ENCODE assay signal across 1 cellular context in genomic region chr19:34134190-34135032, GRCh38.
TF ChIP-seq lines count a peak whose summit lies in the region.

No MANE protein-coding gene starts in this region.

TF ChIP-seq in K562, 482 proteins besides CTCF, POLR2A, EP300 and RAD21 (continued from another document and continues in another):
- TF ChIP-seq FOXP4 (CRISPR knock-in tag; IDR thresholded peaks at IDR 0.05; ENCODE audit: borderline replicate concordance) (no peak; the same call in 1 of the 2 replicates), NFIX (CRISPR knock-in tag; IDR thresholded peaks at IDR 0.05; ENCODE audit: low read depth) (no peak), ZNF124 (CRISPR knock-in tag; IDR thresholded peaks at IDR 0.05) (no peak), SRSF3 (IDR thresholded peaks at IDR 0.05; ENCODE audit: insufficient read depth, low read length) (no peak), DIDO1 (tag; IDR thresholded peaks at IDR 0.05; ENCODE audit: low read depth) (no peak), NFATC3 (IDR thresholded peaks at IDR 0.05) (no peak), ARHGAP35 (IDR thresholded peaks at IDR 0.05; ENCODE audit: partially characterized antibody) (no peak), ZSCAN29 (IDR thresholded peaks at IDR 0.05) (no peak), NFYB (IDR thresholded peaks at IDR 0.05; ENCODE audit: extremely low read depth, insufficient read length) (no peak), POLR3A (IDR thresholded peaks at IDR 0.05; ENCODE audit: borderline replicate concordance, extremely low read depth, insufficient read depth, insufficient read length) (no peak), SP2 (IDR thresholded peaks at IDR 0.05; ENCODE audit: extremely low read depth, low read depth, low read length, poor library complexity, severe bottlenecking) (no peak), ZC3H11A (IDR thresholded peaks at IDR 0.05; ENCODE audit: low read depth, low read length) (no peak), CXXC5 (CRISPR knock-in tag; IDR thresholded peaks at IDR 0.05) (peak; percentile 81), LEF1 (IDR thresholded peaks at IDR 0.05) (no peak), MEIS2 (IDR thresholded peaks at IDR 0.05; ENCODE audit: partially characterized antibody) (peak; percentile 76), ZKSCAN3 (CRISPR knock-in tag; IDR thresholded peaks at IDR 0.05) (no peak), BHLHE40 (IDR thresholded peaks at IDR 0.05; ENCODE audit: low read length) (no peak), ZNF217 (CRISPR knock-in tag; IDR thresholded peaks at IDR 0.05) (no peak), SRSF7 (optimal IDR thresholded peaks at IDR 0.05; ENCODE audit: low read depth, low read length) (no peak), ZNF212 (CRISPR knock-in tag; IDR thresholded peaks at IDR 0.05) (no peak), LCOR (CRISPR knock-in tag; IDR thresholded peaks at IDR 0.05) (peak; percentile 49; the same call in 1 of the 2 replicates), ZNF184 (CRISPR knock-in tag; IDR thresholded peaks at IDR 0.05) (no peak), GTF2B (IDR thresholded peaks at IDR 0.05; ENCODE audit: extremely low read depth, insufficient read length) (peak; percentile 63), ZNF766 (CRISPR knock-in tag; conservative IDR thresholded peaks at IDR 0.05) (no peak), KLF13 (tag; IDR thresholded peaks at IDR 0.05; ENCODE audit: borderline replicate concordance, low read depth) (peak; percentile 70), CREM (IDR thresholded peaks at IDR 0.05; ENCODE audit: low read depth) (0 out of 2 replicates have a peak, but pooled peaks have one; percentile 4), SIRT6 (IDR thresholded peaks at IDR 0.05; ENCODE audit: low read depth, low read length) (no peak), TEAD1 (CRISPR knock-in tag; IDR thresholded peaks at IDR 0.05) (no peak; a peak in 1 of 4 replicates), NR2C2 (CRISPR knock-in tag; IDR thresholded peaks at IDR 0.05) (peak; percentile 43; the same call in 1 of the 2 replicates), NR2C2 (tag; IDR thresholded peaks at IDR 0.05) (peak; percentile 82), ZNF324 (CRISPR knock-in tag; IDR thresholded peaks at IDR 0.05) (no peak), SMARCA5 (IDR thresholded peaks at IDR 0.05) (no peak), OTX1 (CRISPR knock-in tag; IDR thresholded peaks at IDR 0.05) (no peak), TAL1 (IDR thresholded peaks at IDR 0.05) (no peak), ZNF121 (CRISPR knock-in tag; conservative IDR thresholded peaks at IDR 0.05) (no peak), ELF2 (CRISPR knock-in tag; IDR thresholded peaks at IDR 0.05) (no peak), MCM3 (IDR thresholded peaks at IDR 0.05) (no peak), PTBP1 (IDR thresholded peaks at IDR 0.05; ENCODE audit: low read depth, low read length) (no peak), ZNF778 (CRISPR knock-in tag; IDR thresholded peaks at IDR 0.05) (no peak), NR2F6 (CRISPR knock-in tag; IDR thresholded peaks at IDR 0.05) (no peak)
- TF ChIP-seq, protein P1, sequence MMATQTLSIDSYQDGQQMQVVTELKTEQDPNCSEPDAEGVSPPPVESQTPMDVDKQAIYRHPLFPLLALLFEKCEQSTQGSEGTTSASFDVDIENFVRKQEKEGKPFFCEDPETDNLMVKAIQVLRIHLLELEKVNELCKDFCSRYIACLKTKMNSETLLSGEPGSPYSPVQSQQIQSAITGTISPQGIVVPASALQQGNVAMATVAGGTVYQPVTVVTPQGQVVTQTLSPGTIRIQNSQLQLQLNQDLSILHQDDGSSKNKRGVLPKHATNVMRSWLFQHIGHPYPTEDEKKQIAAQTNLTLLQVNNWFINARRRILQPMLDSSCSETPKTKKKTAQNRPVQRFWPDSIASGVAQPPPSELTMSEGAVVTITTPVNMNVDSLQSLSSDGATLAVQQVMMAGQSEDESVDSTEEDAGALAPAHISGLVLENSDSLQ (IDR thresholded peaks at IDR 0.05): no peak
- TF ChIP-seq, protein P2, sequence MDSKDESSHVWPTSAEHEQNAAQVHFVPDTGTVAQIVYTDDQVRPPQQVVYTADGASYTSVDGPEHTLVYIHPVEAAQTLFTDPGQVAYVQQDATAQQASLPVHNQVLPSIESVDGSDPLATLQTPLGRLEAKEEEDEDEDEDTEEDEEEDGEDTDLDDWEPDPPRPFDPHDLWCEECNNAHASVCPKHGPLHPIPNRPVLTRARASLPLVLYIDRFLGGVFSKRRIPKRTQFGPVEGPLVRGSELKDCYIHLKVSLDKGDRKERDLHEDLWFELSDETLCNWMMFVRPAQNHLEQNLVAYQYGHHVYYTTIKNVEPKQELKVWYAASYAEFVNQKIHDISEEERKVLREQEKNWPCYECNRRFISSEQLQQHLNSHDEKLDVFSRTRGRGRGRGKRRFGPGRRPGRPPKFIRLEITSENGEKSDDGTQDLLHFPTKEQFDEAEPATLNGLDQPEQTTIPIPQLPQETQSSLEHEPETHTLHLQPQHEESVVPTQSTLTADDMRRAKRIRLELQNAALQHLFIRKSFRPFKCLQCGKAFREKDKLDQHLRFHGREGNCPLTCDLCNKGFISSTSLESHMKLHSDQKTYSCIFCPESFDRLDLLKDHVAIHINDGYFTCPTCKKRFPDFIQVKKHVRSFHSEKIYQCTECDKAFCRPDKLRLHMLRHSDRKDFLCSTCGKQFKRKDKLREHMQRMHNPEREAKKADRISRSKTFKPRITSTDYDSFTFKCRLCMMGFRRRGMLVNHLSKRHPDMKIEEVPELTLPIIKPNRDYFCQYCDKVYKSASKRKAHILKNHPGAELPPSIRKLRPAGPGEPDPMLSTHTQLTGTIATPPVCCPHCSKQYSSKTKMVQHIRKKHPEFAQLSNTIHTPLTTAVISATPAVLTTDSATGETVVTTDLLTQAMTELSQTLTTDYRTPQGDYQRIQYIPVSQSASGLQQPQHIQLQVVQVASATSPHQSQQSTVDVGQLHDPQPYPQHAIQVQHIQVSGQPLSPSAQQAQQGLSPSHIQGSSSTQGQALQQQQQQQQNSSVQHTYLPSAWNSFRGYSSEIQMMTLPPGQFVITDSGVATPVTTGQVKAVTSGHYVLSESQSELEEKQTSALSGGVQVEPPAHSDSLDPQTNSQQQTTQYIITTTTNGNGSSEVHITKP (IDR thresholded peaks at IDR 0.05; ENCODE audit: partially characterized antibody): peak; percentile 78
- TF ChIP-seq, protein P3, sequence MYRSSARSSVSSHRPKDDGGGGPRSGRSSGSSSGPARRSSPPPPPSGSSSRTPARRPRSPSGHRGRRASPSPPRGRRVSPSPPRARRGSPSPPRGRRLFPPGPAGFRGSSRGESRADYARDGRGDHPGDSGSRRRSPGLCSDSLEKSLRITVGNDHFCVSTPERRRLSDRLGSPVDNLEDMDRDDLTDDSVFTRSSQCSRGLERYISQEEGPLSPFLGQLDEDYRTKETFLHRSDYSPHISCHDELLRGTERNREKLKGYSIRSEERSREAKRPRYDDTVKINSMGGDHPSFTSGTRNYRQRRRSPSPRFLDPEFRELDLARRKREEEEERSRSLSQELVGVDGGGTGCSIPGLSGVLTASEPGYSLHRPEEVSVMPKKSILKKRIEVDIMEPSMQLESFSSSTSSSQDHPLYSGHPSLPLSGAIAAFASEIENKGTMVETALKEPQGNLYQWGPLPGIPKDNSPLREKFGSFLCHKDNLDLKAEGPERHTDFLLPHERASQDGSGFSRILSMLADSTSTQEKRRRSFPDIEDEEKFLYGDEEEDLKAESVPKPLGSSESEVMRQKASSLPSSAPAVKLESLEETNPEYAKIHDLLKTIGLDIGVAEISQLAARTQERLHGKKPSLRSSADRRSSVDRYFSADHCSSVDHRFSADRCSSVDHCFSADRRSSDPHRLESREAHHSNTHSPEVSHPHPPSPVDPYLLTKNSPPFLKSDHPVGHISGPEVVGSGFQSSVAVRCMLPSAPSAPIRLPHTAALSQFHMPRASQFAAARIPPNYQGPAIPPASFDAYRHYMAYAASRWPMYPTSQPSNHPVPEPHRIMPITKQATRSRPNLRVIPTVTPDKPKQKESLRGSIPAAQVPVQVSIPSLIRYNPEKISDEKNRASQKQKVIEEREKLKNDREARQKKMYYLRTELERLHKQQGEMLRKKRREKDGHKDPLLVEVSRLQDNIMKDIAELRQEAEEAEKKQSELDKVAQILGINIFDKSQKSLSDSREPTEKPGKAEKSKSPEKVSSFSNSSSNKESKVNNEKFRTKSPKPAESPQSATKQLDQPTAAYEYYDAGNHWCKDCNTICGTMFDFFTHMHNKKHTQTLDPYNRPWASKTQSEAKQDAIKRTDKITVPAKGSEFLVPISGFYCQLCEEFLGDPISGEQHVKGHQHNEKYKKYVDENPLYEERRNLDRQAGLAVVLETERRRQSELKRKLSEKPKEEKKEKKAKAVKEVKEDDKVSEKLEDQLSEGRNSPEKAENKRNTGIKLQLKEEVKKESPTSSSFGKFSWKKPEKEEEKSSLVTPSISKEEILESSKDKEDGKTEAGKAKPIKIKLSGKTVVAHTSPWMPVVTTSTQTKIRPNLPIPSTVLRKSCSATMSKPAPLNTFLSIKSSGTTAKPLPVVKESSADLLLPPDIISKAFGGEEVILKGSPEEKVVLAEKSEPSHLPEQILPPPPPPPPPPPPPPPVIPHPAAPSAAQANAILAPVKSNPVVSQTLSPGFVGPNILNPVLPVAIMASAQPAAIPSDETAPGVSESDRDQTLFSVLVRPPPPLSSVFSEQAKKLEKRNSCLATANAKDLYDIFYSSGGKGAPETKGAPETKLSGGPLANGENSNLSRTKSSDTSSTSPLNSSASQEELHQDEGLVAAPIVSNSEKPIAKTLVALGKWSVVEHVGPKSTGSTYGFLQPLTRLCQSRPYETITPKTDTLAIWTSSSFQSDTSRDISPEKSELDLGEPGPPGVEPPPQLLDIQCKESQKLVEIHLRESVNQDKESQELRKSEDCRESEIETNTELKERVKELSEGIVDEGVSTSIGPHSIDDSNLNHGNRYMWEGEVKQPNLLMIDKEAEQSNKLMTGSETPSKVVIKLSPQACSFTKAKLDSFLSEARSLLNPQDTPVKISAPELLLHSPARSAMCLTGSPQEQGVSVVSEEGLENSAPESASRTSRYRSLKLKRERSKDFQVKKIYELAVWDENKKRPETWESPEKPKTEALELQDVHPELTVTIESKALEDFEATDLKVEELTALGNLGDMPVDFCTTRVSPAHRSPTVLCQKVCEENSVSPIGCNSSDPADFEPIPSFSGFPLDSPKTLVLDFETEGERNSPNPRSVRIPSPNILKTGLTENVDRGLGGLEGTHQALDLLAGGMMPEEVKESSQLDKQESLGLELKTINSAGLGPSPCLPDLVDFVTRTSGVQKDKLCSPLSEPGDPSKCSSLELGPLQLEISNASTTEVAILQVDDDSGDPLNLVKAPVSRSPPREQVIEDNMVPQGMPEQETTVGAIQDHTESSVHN (IDR thresholded peaks at IDR 0.05; ENCODE audit: borderline replicate concordance in 1 of 2, low read depth in 1 of 2): no peak
- TF ChIP-seq, protein P4, sequence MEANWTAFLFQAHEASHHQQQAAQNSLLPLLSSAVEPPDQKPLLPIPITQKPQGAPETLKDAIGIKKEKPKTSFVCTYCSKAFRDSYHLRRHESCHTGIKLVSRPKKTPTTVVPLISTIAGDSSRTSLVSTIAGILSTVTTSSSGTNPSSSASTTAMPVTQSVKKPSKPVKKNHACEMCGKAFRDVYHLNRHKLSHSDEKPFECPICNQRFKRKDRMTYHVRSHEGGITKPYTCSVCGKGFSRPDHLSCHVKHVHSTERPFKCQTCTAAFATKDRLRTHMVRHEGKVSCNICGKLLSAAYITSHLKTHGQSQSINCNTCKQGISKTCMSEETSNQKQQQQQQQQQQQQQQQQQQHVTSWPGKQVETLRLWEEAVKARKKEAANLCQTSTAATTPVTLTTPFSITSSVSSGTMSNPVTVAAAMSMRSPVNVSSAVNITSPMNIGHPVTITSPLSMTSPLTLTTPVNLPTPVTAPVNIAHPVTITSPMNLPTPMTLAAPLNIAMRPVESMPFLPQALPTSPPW (CRISPR knock-in tag; IDR thresholded peaks at IDR 0.05): peak; percentile 85
- TF ChIP-seq, protein P5, sequence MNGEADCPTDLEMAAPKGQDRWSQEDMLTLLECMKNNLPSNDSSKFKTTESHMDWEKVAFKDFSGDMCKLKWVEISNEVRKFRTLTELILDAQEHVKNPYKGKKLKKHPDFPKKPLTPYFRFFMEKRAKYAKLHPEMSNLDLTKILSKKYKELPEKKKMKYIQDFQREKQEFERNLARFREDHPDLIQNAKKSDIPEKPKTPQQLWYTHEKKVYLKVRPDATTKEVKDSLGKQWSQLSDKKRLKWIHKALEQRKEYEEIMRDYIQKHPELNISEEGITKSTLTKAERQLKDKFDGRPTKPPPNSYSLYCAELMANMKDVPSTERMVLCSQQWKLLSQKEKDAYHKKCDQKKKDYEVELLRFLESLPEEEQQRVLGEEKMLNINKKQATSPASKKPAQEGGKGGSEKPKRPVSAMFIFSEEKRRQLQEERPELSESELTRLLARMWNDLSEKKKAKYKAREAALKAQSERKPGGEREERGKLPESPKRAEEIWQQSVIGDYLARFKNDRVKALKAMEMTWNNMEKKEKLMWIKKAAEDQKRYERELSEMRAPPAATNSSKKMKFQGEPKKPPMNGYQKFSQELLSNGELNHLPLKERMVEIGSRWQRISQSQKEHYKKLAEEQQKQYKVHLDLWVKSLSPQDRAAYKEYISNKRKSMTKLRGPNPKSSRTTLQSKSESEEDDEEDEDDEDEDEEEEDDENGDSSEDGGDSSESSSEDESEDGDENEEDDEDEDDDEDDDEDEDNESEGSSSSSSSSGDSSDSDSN (IDR thresholded peaks at IDR 0.05; ENCODE audit: borderline replicate concordance in 1 of 2, low read depth in 2 of 2, low read length in 2 of 2): no peak
- TF ChIP-seq, protein P6, sequence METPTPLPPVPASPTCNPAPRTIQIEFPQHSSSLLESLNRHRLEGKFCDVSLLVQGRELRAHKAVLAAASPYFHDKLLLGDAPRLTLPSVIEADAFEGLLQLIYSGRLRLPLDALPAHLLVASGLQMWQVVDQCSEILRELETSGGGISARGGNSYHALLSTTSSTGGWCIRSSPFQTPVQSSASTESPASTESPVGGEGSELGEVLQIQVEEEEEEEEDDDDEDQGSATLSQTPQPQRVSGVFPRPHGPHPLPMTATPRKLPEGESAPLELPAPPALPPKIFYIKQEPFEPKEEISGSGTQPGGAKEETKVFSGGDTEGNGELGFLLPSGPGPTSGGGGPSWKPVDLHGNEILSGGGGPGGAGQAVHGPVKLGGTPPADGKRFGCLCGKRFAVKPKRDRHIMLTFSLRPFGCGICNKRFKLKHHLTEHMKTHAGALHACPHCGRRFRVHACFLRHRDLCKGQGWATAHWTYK (CRISPR knock-in tag; IDR thresholded peaks at IDR 0.05): no peak
